ENCODE assay signal across 32 cellular contexts in genomic region chr16:84226026-84226425, GRCh38. TPM values are rescaled to one million over a fixed set of nuclear protein-coding genes. Genes with fewer than 3 reads are reported as not detected.
"Had no signal": no experiment of that assay in that cellular context is flagged by ENCODE, and none has a peak within 500 bp of the region (broad histone marks: within the 10 kb centered on the region; RNA-seq: fewer than 3 reads in every experiment).

No MANE protein-coding gene starts in this region.

- DNase-seq: activated CD4-positive, alpha-beta memory T cell treated with anti-CD3 and anti-CD28 coated beads for 36 hours; activated CD4-positive, alpha-beta T cell treated with anti-CD3 and anti-CD28 coated beads for 4 hours; activated CD4-positive, CD25-positive, alpha-beta regulatory T cell; activated effector memory CD4-positive, alpha-beta T cell treated with Interleukin-2 at 50 U/mL for 16 hours; activated naive CD4-positive, alpha-beta T cell treated with anti-CD3 and anti-CD28 coated beads for 36 hours; activated naive CD8-positive, alpha-beta T cell treated with anti-CD3 and anti-CD28 coated beads, Interleukin-2, amount 10 ng/mL, durations not matched to agents 7 days and 5 days; activated T-cell treated with anti-CD3 and anti-CD28 coated beads, Interleukin-2, amount 50 U/mL, for 72 hours; amniotic stem cell; brain microvascular endothelial cell; central memory CD4-positive, alpha-beta T cell; effector memory CD4-positive, alpha-beta T cell; head of caudate nucleus; hypothalamus; islet precursor cell; left colon; mesenchymal stem cell; occipital lobe; posterior cingulate gyrus; stimulated activated CD4-positive, alpha-beta T cell treated with anti-CD3 and anti-CD28 coated beads, Interleukin-15, amount 100 ng/mL, for 24 hours; stomach; T-helper 17 cell had no signal

- H3K4me3 ChIP-seq: gastroesophageal sphincter, smooth muscle cell, stomach, suprapubic skin, tibial nerve had no signal

- H3K4me2 ChIP-seq: smooth muscle cell had no signal

- H3K27ac ChIP-seq: brain microvascular endothelial cell, gastroesophageal sphincter, stomach, suprapubic skin, tibial nerve had no signal

- H3K36me3 ChIP-seq: brain microvascular endothelial cell, gastroesophageal sphincter, stomach, suprapubic skin, tibial nerve had no signal

- H3K9me3 ChIP-seq: gastroesophageal sphincter, stomach, suprapubic skin, tibial nerve had no signal

- H3K27me3 ChIP-seq: brain microvascular endothelial cell, gastroesophageal sphincter, suprapubic skin, tibial nerve had no signal

RNA-seq across cellular contexts. Expression of gene KCNG4, which starts 13.8 kb away (rescaled TPM):
- total RNA-seq: activated CD4-positive, alpha-beta memory T cell treated with anti-CD3 and anti-CD28 coated beads for 36 hours; activated naive CD4-positive, alpha-beta T cell treated with anti-CD3 and anti-CD28 coated beads for 36 hours; activated naive CD8-positive, alpha-beta T cell treated with anti-CD3 and anti-CD28 coated beads, Interleukin-2, amount 10 ng/mL, durations not matched to agents 7 days and 5 days; activated T-cell treated with anti-CD3 and anti-CD28 coated beads, Interleukin-2, amount 50 U/mL, for 72 hours; dermis microvascular lymphatic vessel endothelial cell; esophagus mucosa; gastroesophageal sphincter; left colon; lower leg skin; mononuclear cell; occipital lobe; renal cortical epithelial cell; sciatic nerve; smooth muscle cell; stomach; suprapubic skin; T-helper 17 cell had no signal

RNA-seq across cellular contexts. Expression of gene ADAD2, which starts 35.1 kb away (rescaled TPM):
- total RNA-seq: activated naive CD8-positive, alpha-beta T cell treated with anti-CD3 and anti-CD28 coated beads, Interleukin-2, amount 10 ng/mL, durations not matched to agents 7 days and 5 days; dermis microvascular lymphatic vessel endothelial cell; mononuclear cell; myocyte; occipital lobe; renal cortical epithelial cell; sciatic nerve; smooth muscle cell; T-helper 17 cell had no signal
